Comparison of ENCODE assay signal across 12 cellular contexts in genomic region chr2:68110102-68110501, GRCh38. TPM values are rescaled to one million over a fixed set of nuclear protein-coding genes. Genes with fewer than 3 reads are reported as not detected.
DNase-seq lines count a peak whose midpoint lies in the region; ATAC-seq and TF ChIP-seq lines count a peak whose summit lies in the region.
"Had no signal": no experiment of that assay in that cellular context is flagged by ENCODE, and none has a peak within 500 bp of the region (broad histone marks: within the 10 kb centered on the region; RNA-seq: fewer than 3 reads in every experiment).

No MANE protein-coding gene starts in this region.

- no peak overlapping the region for H2AK5ac ChIP-seq in H9 (ENCODE audit: insufficient read length, low read length)

- no peak overlapping the region for H3K9ac ChIP-seq in H9 (ENCODE audit: extremely low read depth, insufficient read length, low read length)

- H2AFZ ChIP-seq in H9 (ENCODE audit: low read length): no peak overlapping the region

- TF ChIP-seq CTCF in GM12873 (IDR thresholded peaks at IDR 0.05; ENCODE audit: insufficient read depth, low read depth, low read length, missing control alignments) (peak; percentile 33), RWPE2 (IDR thresholded peaks at IDR 0.05; ENCODE audit: poor library complexity, severe bottlenecking) (peak; percentile 9), gastroesophageal sphincter (IDR thresholded peaks at IDR 0.05) (no peak), nephron progenitor cell (IDR thresholded peaks at IDR 0.05) (no peak), H9 (conservative IDR thresholded peaks at IDR 0.05) (no peak)

- H3K18ac ChIP-seq in H9 (ENCODE audit: insufficient read length, low read depth, low read length): no peak overlapping the region

- WGBS in gastroesophageal sphincter (ENCODE audit: low coverage in 1 of 2), 2 donors: 71 to 78% methylated on average over 3 of the region's 3 CpGs
- no CpG with 5 or more reads among the region's 3 CpGs for WGBS in H9 (ENCODE audit: extremely low coverage, insufficient read length, low lambda C conversion rate)

- H3K79me2 ChIP-seq in H9 (ENCODE audit: insufficient read depth, low read length): no peaks in the 10 kb centered on the region

- no peaks in the 10 kb centered on the region for H3K4me1 Mint-ChIP-seq in activated CD4-positive, alpha-beta T cell treated with anti-CD3 and anti-CD28 coated beads, Interleukin-2, amount 10 ng/mL, durations not matched to agents 7 days and 5 days
- H3K4me1 Mint-ChIP-seq in nephron progenitor cell: peaks cover 4% of the 10 kb centered on the region
- H3K4me1 Mint-ChIP-seq in H9: no peaks in the 10 kb centered on the region

- ATAC-seq in GM21447 (IDR thresholded peaks at IDR 0.05; ENCODE audit: unreplicated experiment) (peak; percentile 67), HG03442 (IDR thresholded peaks at IDR 0.05; ENCODE audit: unreplicated experiment) (peak; percentile 78), RWPE2 (ENCODE audit: low read depth) (no peak), gastroesophageal sphincter (no peak)

- no peaks in the 10 kb centered on the region for H3K27me3 Mint-ChIP-seq in activated CD4-positive, alpha-beta T cell treated with anti-CD3 and anti-CD28 coated beads, Interleukin-2, amount 10 ng/mL, durations not matched to agents 7 days and 5 days
- H3K27me3 Mint-ChIP-seq in nephron progenitor cell (ENCODE audit: low read depth, poor library complexity) (peaks cover 10% of the 10 kb centered on the region), H9 (ENCODE audit: low read depth) (peaks cover 2% of the 10 kb centered on the region; the same call in 1 of the 2 replicates)

- H3K56ac ChIP-seq in H9 (ENCODE audit: insufficient read length, low read depth, low read length): no peak overlapping the region

- H3K23me2 ChIP-seq in H9 (ENCODE audit: insufficient read length, low read depth, low read length, poor library complexity, severe bottlenecking): no peaks in the 10 kb centered on the region

- H4K91ac ChIP-seq in H9 (ENCODE audit: insufficient read length, low read depth, low read length): no peak overlapping the region

- CTCF ChIA-PET in activated CD4-positive, alpha-beta T cell treated with anti-CD3 and anti-CD28 coated beads, Interleukin-2, amount 10 ng/mL, durations not matched to agents 7 days and 5 days (lab: Charles Lee): no interaction called here

- H3K4me3 Mint-ChIP-seq in activated CD4-positive, alpha-beta T cell treated with anti-CD3 and anti-CD28 coated beads, Interleukin-2, amount 10 ng/mL, durations not matched to agents 7 days and 5 days: no peak overlapping the region
- no peak overlapping the region for H3K4me3 Mint-ChIP-seq in nephron progenitor cell
- H3K4me3 Mint-ChIP-seq in H9: no peak overlapping the region

- no peak overlapping the region for H3K4ac ChIP-seq in H9 (ENCODE audit: low read depth, low read length)

- H3K27ac ChIP-seq in RWPE2 (ENCODE audit: poor library complexity, severe bottlenecking) (no peak overlapping the region), gastroesophageal sphincter (no peak overlapping the region), H9 (ENCODE audit: insufficient read length, low read depth, low read length) (no peak overlapping the region)
- H3K27ac ChIP-seq: esophagus squamous epithelium had no signal

- TF ChIP-seq POLR2A in gastroesophageal sphincter (IDR thresholded peaks at IDR 0.05): no peak

- peaks cover 12% of the 10 kb centered on the region for H3K9me3 Mint-ChIP-seq in activated CD4-positive, alpha-beta T cell treated with anti-CD3 and anti-CD28 coated beads, Interleukin-2, amount 10 ng/mL, durations not matched to agents 7 days and 5 days
- H3K9me3 Mint-ChIP-seq in nephron progenitor cell (peaks cover 16% of the 10 kb centered on the region), H9 (peaks cover 4 to 7% of the 10 kb centered on the region in 2 experiments; a peak in 2 of 5 replicates)

- H4K5ac ChIP-seq in H9 (ENCODE audit: insufficient read length, low read depth, low read length): no peak overlapping the region

- H3K14ac ChIP-seq in H9 (ENCODE audit: insufficient read depth, low read length): no peak overlapping the region

- H3K4me2 ChIP-seq in H9 (ENCODE audit: insufficient read depth, insufficient read length, low read length): no peak overlapping the region

- no peak overlapping the region for H2BK15ac ChIP-seq in H9 (ENCODE audit: low read depth, low read length)

- peaks cover 5% of the 10 kb centered on the region for H3K36me3 Mint-ChIP-seq in activated CD4-positive, alpha-beta T cell treated with anti-CD3 and anti-CD28 coated beads, Interleukin-2, amount 10 ng/mL, durations not matched to agents 7 days and 5 days (ENCODE audit: low read depth)
- H3K36me3 Mint-ChIP-seq in nephron progenitor cell (ENCODE audit: low read depth) (peaks cover 12% of the 10 kb centered on the region), H9 (ENCODE audit: insufficient read depth in 1 of 3, low read depth in 3 of 3) (peaks cover 0 to 4% (median 0%) of the 10 kb centered on the region in 3 experiments; a peak in 1 of 7 replicates)

- TF ChIP-seq EP300 in gastroesophageal sphincter (IDR thresholded peaks at IDR 0.05): no peak

- H2BK20ac ChIP-seq in H9 (ENCODE audit: low read depth, low read length, poor library complexity, severe bottlenecking): no peak overlapping the region

- H3K36me3 ChIP-seq in RWPE2 (ENCODE audit: low read depth) (no peaks in the 10 kb centered on the region), gastroesophageal sphincter (no peaks in the 10 kb centered on the region)
- H3K36me3 ChIP-seq: esophagus squamous epithelium had no signal

- no peak overlapping the region for H3K27ac Mint-ChIP-seq in activated CD4-positive, alpha-beta T cell treated with anti-CD3 and anti-CD28 coated beads, Interleukin-2, amount 10 ng/mL, durations not matched to agents 7 days and 5 days
- H3K27ac Mint-ChIP-seq in nephron progenitor cell: no peak overlapping the region
- H3K27ac Mint-ChIP-seq in H9: no peak overlapping the region

- POLR2A ChIA-PET in activated CD4-positive, alpha-beta T cell treated with anti-CD3 and anti-CD28 coated beads, Interleukin-2, amount 10 ng/mL, durations not matched to agents 7 days and 5 days (lab: Charles Lee): no interaction called here

- H3K27me3 ChIP-seq in RWPE2 (ENCODE audit: insufficient read depth, poor library complexity, severe bottlenecking) (no peaks in the 10 kb centered on the region), gastroesophageal sphincter (no peaks in the 10 kb centered on the region), H9 (ENCODE audit: insufficient read depth, low read length) (no peaks in the 10 kb centered on the region)
- H3K27me3 ChIP-seq: esophagus squamous epithelium had no signal

- no peaks in the 10 kb centered on the region for H4K20me1 ChIP-seq in H9 (ENCODE audit: control insufficient read depth, insufficient read depth, insufficient read length)

- H4K8ac ChIP-seq in H9 (replicated peaks; ENCODE audit: insufficient read length, low read depth, low read length): no peak overlapping the region

- H3K4me1 ChIP-seq in RWPE2 (ENCODE audit: insufficient read depth, poor library complexity, severe bottlenecking): no peaks in the 10 kb centered on the region
- H3K4me1 ChIP-seq in gastroesophageal sphincter: no peaks in the 10 kb centered on the region
- H3K4me1 ChIP-seq in H9 (ENCODE audit: insufficient read depth, low read length): no peaks in the 10 kb centered on the region
- H3K4me1 ChIP-seq: esophagus squamous epithelium had no signal

- H3K4me3 ChIP-seq in RWPE2 (ENCODE audit: severe bottlenecking) (no peak overlapping the region), gastroesophageal sphincter (no peak overlapping the region)
- H3K4me3 ChIP-seq: esophagus squamous epithelium had no signal

- H2BK5ac ChIP-seq in H9 (ENCODE audit: insufficient read length, low read length): no peak overlapping the region

- DNase-seq in RWPE2 (ENCODE audit: low spot score) (no peak), nephron progenitor cell (no peak), H9 (no peak)
- no peak for DNase-seq in activated CD4-positive, alpha-beta T cell treated with anti-CD3 and anti-CD28 coated beads, Interleukin-2, amount 10 ng/mL, durations not matched to agents 7 days and 5 days
- DNase-seq: activated CD8-positive, alpha-beta memory T cell treated with anti-CD3 and anti-CD28 coated beads for 24 hours; Calu3; esophagus squamous epithelium; occipital lobe had no signal

- H3K79me1 ChIP-seq in H9 (ENCODE audit: insufficient read depth, low read depth, low read length, poor library complexity, severe bottlenecking): no peaks in the 10 kb centered on the region

- H3K9me3 ChIP-seq in RWPE2 (ENCODE audit: severe bottlenecking) (no peaks in the 10 kb centered on the region), gastroesophageal sphincter (no peaks in the 10 kb centered on the region), H9 (ENCODE audit: control insufficient read depth, low read depth, low read length) (no peaks in the 10 kb centered on the region)

- no peak overlapping the region for H3T11ph ChIP-seq in H9 (ENCODE audit: low read length)

- no peak overlapping the region for H2BK120ac ChIP-seq in H9 (ENCODE audit: low read depth, low read length, poor library complexity, severe bottlenecking)

- H3K23ac ChIP-seq in H9 (ENCODE audit: insufficient read length, low read depth, low read length): no peak overlapping the region

- no peak overlapping the region for H2BK12ac ChIP-seq in H9 (ENCODE audit: insufficient read length, low read depth, low read length)

RNA-seq across cellular contexts. Expression of gene C1D, which starts 47.3 kb away (rescaled TPM):
- 10 to 100 TPM; 23.4 to 66.5 (median 47.0) TPM for total RNA-seq in gastroesophageal sphincter
- total RNA-seq in activated CD4-positive, alpha-beta T cell treated with anti-CD3 and anti-CD28 coated beads, Interleukin-2, amount 10 ng/mL, durations not matched to agents 7 days and 5 days: 10 to 100 TPM; 14.6 to 14.7 TPM
- total RNA-seq in H9 (2021): 16.5 and 19.7 TPM in 2 replicates

RNA-seq across cellular contexts. Expression of gene PNO1, which starts 47.6 kb away (rescaled TPM):
- 10 to 100 TPM; 11.7 to 25.3 (median 19.3) TPM for total RNA-seq in gastroesophageal sphincter
- total RNA-seq in activated CD4-positive, alpha-beta T cell treated with anti-CD3 and anti-CD28 coated beads, Interleukin-2, amount 10 ng/mL, durations not matched to agents 7 days and 5 days: 10 to 100 TPM; 10.9 to 12.0 TPM
- total RNA-seq in H9 (2021): 46.4 and 46.5 TPM in 2 replicates

Comparison
In these comparisons a context has a peak if more than half of its experiments do, and no peak if none do; other contexts are left out.
1. CTCF ChIP-seq: peak in GM12873 (single experiment) and RWPE2 (single experiment); none in gastroesophageal sphincter (0 of 4), nephron progenitor cell (single experiment) and H9 (single experiment).
2. ATAC-seq: peak in GM21447 (single experiment) and HG03442 (single experiment); none in RWPE2 (single experiment) and gastroesophageal sphincter (single experiment).